In genomic region chr13:98653471-98653985, GRCh38 we compare ENCODE assay signal across 8 cellular contexts.
DNase-seq lines count a peak whose midpoint lies in the region; ATAC-seq, FAIRE-seq and TF ChIP-seq lines count a peak whose summit lies in the region.

No MANE protein-coding gene starts in this region.

- H2AFZ ChIP-seq in GM23248 = peak overlapping the region; percentile 15; the same call in 1 of the 2 replicates
- peak overlapping the region; percentile 69 for H2AFZ ChIP-seq in Loucy (ENCODE audit: low read length)

- no peak for TF ChIP-seq POLR2A in tibial nerve (IDR thresholded peaks at IDR 0.05)

- H3K27ac ChIP-seq in GM23248 (no peak overlapping the region), SJCRH30 (no peak overlapping the region), pancreas (no peak overlapping the region), tibial nerve (no peak overlapping the region)

- FAIRE-seq in G401.6 (lab: Jason Lieb, UNC) (peak; percentile 69), pancreas (lab: Jason Lieb, UNC) (no peak)

- TF ChIP-seq CTCF in Loucy (conservative IDR thresholded peaks at IDR 0.05; ENCODE audit: low read length) (peak; percentile 94), pancreas (IDR thresholded peaks at IDR 0.05) (peak; percentile 68 to 84 (median 76)), tibial nerve (IDR thresholded peaks at IDR 0.05) (peak; percentile 81 to 91 (median 87))

- H3F3A ChIP-seq in GM23248 (ENCODE audit: insufficient read depth) (peaks cover 10% of the 10 kb centered on the region; the same call in 1 of the 2 replicates), Loucy (ENCODE audit: low read depth) (no peaks in the 10 kb centered on the region)

- intact Hi-C loops in pancreas (cut with DNase I) = loop anchor here in 1 of 3 donors (10.0 kb wide), 1 partner anchor 209 kb away; no protein-coding TSS in a partner anchor

- H3K9ac ChIP-seq in GM23248 = no peak overlapping the region
- no peak overlapping the region for H3K9ac ChIP-seq in Loucy (ENCODE audit: low read depth, low read length, poor library complexity, severe bottlenecking)

- H3K4me2 ChIP-seq in GM23248 (ENCODE audit: unreplicated experiment) (no peak overlapping the region), Loucy (ENCODE audit: low read depth, low read length, poor library complexity, severe bottlenecking) (peak overlapping the region; percentile 34)

- H3K9me2 ChIP-seq in GM23248 (ENCODE audit: insufficient read depth) (no peaks in the 10 kb centered on the region), Loucy (replicated peaks; ENCODE audit: low read depth, low read length) (no peaks in the 10 kb centered on the region)

- DNase-seq in GM23248 (peak; percentile 86), SJCRH30 (peak; percentile 69 to 88), globus pallidus (ENCODE audit: low spot score) (peak; percentile 57), pancreas (peak; percentile 78 to 88 (median 84)), tibial nerve (ENCODE audit: low spot score in 2 of 2) (peak; percentile 65 to 88)
- DNase-seq in activated naive CD4-positive, alpha-beta T cell treated with Interleukin-2 at 50 U/mL for 16 hours = peak; percentile 78

- H3K27me3 ChIP-seq in GM23248 (replicated peaks; ENCODE audit: insufficient read depth) = no peaks in the 10 kb centered on the region
- no peaks in the 10 kb centered on the region for H3K27me3 ChIP-seq in Loucy (ENCODE audit: insufficient read depth, low read length, poor library complexity, severe bottlenecking)
- no peaks in the 10 kb centered on the region for H3K27me3 ChIP-seq in SJCRH30
- no peaks in the 10 kb centered on the region for H3K27me3 ChIP-seq in pancreas
- no peaks in the 10 kb centered on the region for H3K27me3 ChIP-seq in tibial nerve

- no peaks in the 10 kb centered on the region for H3K79me2 ChIP-seq in GM23248 (ENCODE audit: insufficient read depth)
- no peaks in the 10 kb centered on the region for H3K79me2 ChIP-seq in Loucy (ENCODE audit: insufficient read depth, low read length)

- H3K9me3 ChIP-seq in GM23248 (ENCODE audit: low read depth) (no peaks in the 10 kb centered on the region), Loucy (ENCODE audit: insufficient read depth, low read depth, low read length) (no peaks in the 10 kb centered on the region), SJCRH30 (replicated peaks) (no peaks in the 10 kb centered on the region), pancreas (no peaks in the 10 kb centered on the region), tibial nerve (no peaks in the 10 kb centered on the region)

- peaks cover 7% of the 10 kb centered on the region for H3K4me1 ChIP-seq in GM23248 (ENCODE audit: insufficient read depth)
- H3K4me1 ChIP-seq in Loucy (ENCODE audit: insufficient read depth, low read length, poor library complexity, severe bottlenecking) = no peaks in the 10 kb centered on the region
- peaks cover 17% of the 10 kb centered on the region for H3K4me1 ChIP-seq in SJCRH30
- H3K4me1 ChIP-seq in pancreas = peaks cover 0 to 20% (median 5%) of the 10 kb centered on the region in 3 donors
- H3K4me1 ChIP-seq in tibial nerve = peaks cover 0 to 15% (median 4%) of the 10 kb centered on the region in 4 donors

- 14 to 35% methylated on average over 7 to 9 of the region's 9 CpGs for WGBS in GM23248 (ENCODE audit: low coverage in 1 of 2, low lambda C conversion rate in 2 of 2, missing lambda C conversion rate in 2 of 2), 2 experiments
- WGBS in pancreas, 2 donors = 27 to 28% methylated on average over 9 of the region's 9 CpGs
- 34 to 36% methylated on average over 9 of the region's 9 CpGs for WGBS in tibial nerve, 2 donors

- in situ Hi-C loops in GM23248 (cut with MboI) = loop anchor here (10.0 to 25.0 kb wide), 2 partner anchors 189 to 791 kb away; no protein-coding TSS in a partner anchor

- ATAC-seq in pancreas = peak; percentile 87 to 96 (median 92)

- no peaks in the 10 kb centered on the region for H3K36me3 ChIP-seq in GM23248 (ENCODE audit: low read depth)
- H3K36me3 ChIP-seq in Loucy (ENCODE audit: insufficient read depth, low read length) = no peaks in the 10 kb centered on the region
- no peaks in the 10 kb centered on the region for H3K36me3 ChIP-seq in SJCRH30
- H3K36me3 ChIP-seq in pancreas = no peaks in the 10 kb centered on the region
- no peaks in the 10 kb centered on the region for H3K36me3 ChIP-seq in tibial nerve

- TF ChIP-seq EP300 in tibial nerve (IDR thresholded peaks at IDR 0.05) = peak in 1 of 2 donors; percentile 16

- no peak overlapping the region for H3K4me3 ChIP-seq in GM23248
- no peak overlapping the region for H3K4me3 ChIP-seq in Loucy (ENCODE audit: low read length, poor library complexity, severe bottlenecking)
- no peak overlapping the region for H3K4me3 ChIP-seq in SJCRH30
- no peak overlapping the region for H3K4me3 ChIP-seq in pancreas
- H3K4me3 ChIP-seq in tibial nerve = no peak overlapping the region

- no peaks in the 10 kb centered on the region for H4K20me1 ChIP-seq in GM23248 (ENCODE audit: insufficient read depth)
- H4K20me1 ChIP-seq in Loucy (ENCODE audit: insufficient read depth, low read length, poor library complexity, severe bottlenecking) = no peaks in the 10 kb centered on the region
